1 cellular context compared by ENCODE assay signal in genomic region chr3:39812537-39812936, GRCh38.
TF ChIP-seq lines count a peak whose summit lies in the region.

No MANE protein-coding gene starts in this region.

TF ChIP-seq in K562, 482 proteins besides CTCF, POLR2A, EP300 and RAD21 (continued from another document):
- no peak for TF ChIP-seq MITF (IDR thresholded peaks at IDR 0.05)
- no peak for TF ChIP-seq PBX2 (CRISPR knock-in tag; IDR thresholded peaks at IDR 0.05; ENCODE audit: low read depth)
- peak; percentile 74 for TF ChIP-seq PBX2 (tag; conservative IDR thresholded peaks at IDR 0.05; ENCODE audit: low read depth)
- TF ChIP-seq STAT5B (CRISPR knock-in tag; IDR thresholded peaks at IDR 0.05): no peak
- no peak for TF ChIP-seq ZBTB49 (CRISPR knock-in tag; IDR thresholded peaks at IDR 0.05; ENCODE audit: borderline replicate concordance)
- TF ChIP-seq ZNF134 (CRISPR knock-in tag; conservative IDR thresholded peaks at IDR 0.05): no peak
- no peak for TF ChIP-seq ZNF232 (CRISPR knock-in tag; IDR thresholded peaks at IDR 0.05)
- TF ChIP-seq MEIS2 (IDR thresholded peaks at IDR 0.05; ENCODE audit: partially characterized antibody): peak; percentile 76
- no peak for TF ChIP-seq ZNF592 (IDR thresholded peaks at IDR 0.05)
- TF ChIP-seq GATAD2A (IDR thresholded peaks at IDR 0.05): no peak
- TF ChIP-seq SMC3 (conservative IDR thresholded peaks at IDR 0.05; ENCODE audit: insufficient read depth, low read depth, low read length): 0 out of 2 replicates have a peak, but pooled peaks have one; percentile 13
- no peak for TF ChIP-seq HMGN3 (IDR thresholded peaks at IDR 0.05; ENCODE audit: borderline replicate concordance, extremely low read depth, insufficient read length, low read depth, low read length)
